Comparison of ENCODE assay signal across 10 cellular contexts in the genomic region with DNA sequence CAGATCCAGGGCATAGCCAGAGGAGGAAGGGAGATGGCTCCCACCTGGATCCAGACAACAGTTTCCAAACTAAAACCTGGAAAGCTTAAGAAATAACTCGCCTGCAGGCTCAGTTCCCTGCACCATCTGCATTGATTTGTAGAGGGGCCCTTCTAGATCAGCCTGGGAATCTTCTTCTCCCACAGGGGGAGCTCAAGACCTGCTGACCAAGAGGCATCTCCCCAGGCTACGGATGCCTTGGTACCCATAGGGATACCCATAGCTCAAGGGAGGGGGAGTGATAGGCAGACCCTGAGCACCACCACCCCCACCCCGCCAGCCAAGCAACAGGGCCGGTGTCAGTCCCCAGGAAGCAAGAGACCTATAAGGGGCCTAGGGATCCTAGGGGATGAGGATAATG. TPM values are rescaled to one million over a fixed set of nuclear protein-coding genes. Genes with fewer than 3 reads are reported as not detected.
DNase-seq lines count a peak whose midpoint lies in the region; ATAC-seq and TF ChIP-seq lines count a peak whose summit lies in the region.
"Had no signal": no experiment of that assay in that cellular context is flagged by ENCODE, and none has a peak within 500 bp of the region (broad histone marks: within the 10 kb centered on the region; RNA-seq: fewer than 3 reads in every experiment).

No MANE protein-coding gene starts in this region.

- DNase-seq in NCI-H345 (lab: John Stamatoyannopoulos, UW): peak; percentile 3
- DNase-seq in NCI-H345 treated with DMSO at 0.1 percent for 48 hours (lab: John Stamatoyannopoulos, UW; ENCODE audit: unreplicated experiment): no peak
- DNase-seq in RWPE1 (ENCODE audit: low spot score): peak; percentile 4
- DNase-seq in glomerular visceral epithelial cell (ENCODE audit: extremely low spot score): peak; percentile 36
- DNase-seq in omental fat pad (ENCODE audit: low spot score): no peak
- DNase-seq in pons (ENCODE audit: low spot score): no peak

- ATAC-seq in HG02642 (IDR thresholded peaks at IDR 0.05; ENCODE audit: poor library complexity, unreplicated experiment) (peak; percentile 73), omental fat pad (ENCODE audit: low FRiP score) (no peak), esophagus mucosa (no peak)

- no peak for TF ChIP-seq CTCF in RWPE1 (conservative IDR thresholded peaks at IDR 0.05; ENCODE audit: low read depth)
- no peak for TF ChIP-seq CTCF in omental fat pad (IDR thresholded peaks at IDR 0.05)

- CTCF ChIA-PET in RWPE1 (lab: Yijun Ruan, JAX): interaction anchor here (0.6 to 1.1 kb wide), 2 partner anchors 76 to 85 kb away, joined by 3 to 4 read pairs; no protein-coding TSS in a partner anchor

- H3K27ac ChIP-seq in RWPE1: no peak overlapping the region

- POLR2A ChIA-PET in RWPE1 (lab: Yijun Ruan, JAX; ENCODE audit: low non-redundant PET): no interaction called here

RNA-seq across cellular contexts. Expression of a gene that starts 28.0 kb away (rescaled TPM):
- total RNA-seq in omental fat pad (under 1 TPM in 3 of 4 donors, not detected in 1; 0.09 to 0.47 (median 0.12) TPM), esophagus mucosa (0.04 TPM)
- total RNA-seq: activated CD8-positive, alpha-beta memory T cell treated with anti-CD3 and anti-CD28 coated beads for 36 hours; pulmonary artery endothelial cell had no signal

Comparison
In these comparisons a context has a peak if more than half of its experiments do, and no peak if none do; other contexts are left out.
1. DNase-seq: peak in NCI-H345 (single experiment), RWPE1 (single experiment) and glomerular visceral epithelial cell (single experiment); none in NCI-H345 treated with DMSO at 0.1 percent for 48 hours (single experiment), omental fat pad (single experiment) and pons (single experiment).